23 cellular contexts compared by ENCODE assay signal in genomic region chr5:128236334-128236733, GRCh38.
DNase-seq lines count a peak whose midpoint lies in the region; ATAC-seq, FAIRE-seq and TF ChIP-seq lines count a peak whose summit lies in the region.
"Had no signal": no experiment of that assay in that cellular context is flagged by ENCODE, and none has a peak within 500 bp of the region (broad histone marks: within the 10 kb centered on the region; RNA-seq: fewer than 3 reads in every experiment).

No MANE protein-coding gene starts in this region.

- no peaks in the 10 kb centered on the region for H3K27me3 ChIP-seq in keratinocyte (ENCODE audit: control insufficient read depth, extremely low read depth, insufficient read depth, low read length)
- H3K27me3 ChIP-seq: BE2C; BLaER1 treated with 17β-estradiol and CSF1 and Interleukin-3, amounts not matched to agents 10 nM and 100 nM had no signal

- H3K4me1 Mint-ChIP-seq in T-helper 17 cell: peaks cover 2% of the 10 kb centered on the region
- H3K4me1 Mint-ChIP-seq: CD14-positive monocyte; CD4-positive, alpha-beta memory T cell had no signal

- no peak for ATAC-seq in T-helper 17 cell
- ATAC-seq: A549, HCT116 had no signal

- no peak overlapping the region for H3K27ac ChIP-seq in keratinocyte (ENCODE audit: control insufficient read depth, insufficient read depth, low read length)
- H3K27ac ChIP-seq: A549; BLaER1 treated with 17β-estradiol and CSF1 and Interleukin-3, amounts not matched to agents 10 nM and 100 nM had no signal

- TF ChIP-seq CTCF in epithelial cell of esophagus (IDR thresholded peaks at IDR 0.05; ENCODE audit: insufficient read depth, low read depth, low read length, missing control alignments) (no peak), keratinocyte (optimal IDR thresholded peaks at IDR 0.05 in 1 of 3, IDR thresholded peaks at IDR 0.05 in 1 of 3, conservative IDR thresholded peaks at IDR 0.05 in 1 of 3; ENCODE audit: extremely low read depth in 1 of 3, insufficient read depth in 2 of 3, low read length in 3 of 3) (no peak)

- H3K4me3 ChIP-seq in epithelial cell of esophagus (ENCODE audit: low read length) (no peak overlapping the region), keratinocyte (ENCODE audit: control insufficient read depth in 2 of 3, extremely low read depth in 1 of 3, insufficient read depth in 2 of 3, low read depth in 1 of 3, low read length in 3 of 3) (no peak overlapping the region)
- H3K4me3 ChIP-seq: A549; BLaER1 treated with 17β-estradiol and CSF1 and Interleukin-3, amounts not matched to agents 10 nM and 100 nM had no signal

- H3K36me3 ChIP-seq in keratinocyte (ENCODE audit: control insufficient read depth in 2 of 2, extremely low read depth in 1 of 2, insufficient read depth in 2 of 2, low read length in 2 of 2): no peaks in the 10 kb centered on the region
- H3K36me3 ChIP-seq: BE2C; BLaER1 treated with 17β-estradiol and CSF1 and Interleukin-3, amounts not matched to agents 10 nM and 100 nM had no signal

- H3K36me3 Mint-ChIP-seq in T-helper 17 cell (ENCODE audit: low read depth): no peaks in the 10 kb centered on the region
- H3K36me3 Mint-ChIP-seq: CD14-positive monocyte; CD4-positive, alpha-beta memory T cell had no signal

- no peaks in the 10 kb centered on the region for H3K79me2 ChIP-seq in keratinocyte (ENCODE audit: control insufficient read depth, insufficient read depth, low read length)

- FAIRE-seq in HTR-8/SVneo (lab: Jason Lieb, UNC) (peak; percentile 20), keratinocyte (lab: Jason Lieb, UNC) (peak; percentile 52)
- FAIRE-seq: A549, GM12891, H1 had no signal

- DNase-seq in HTR-8/SVneo (ENCODE audit: insufficient read length, low spot score): no peak
- peak; percentile 61 for DNase-seq in epithelial cell of esophagus (ENCODE audit: low read depth)
- no peak for DNase-seq in keratinocyte (ENCODE audit: low read depth, low spot score)
- no peak for DNase-seq in activated gamma-delta T cell (lab: John Stamatoyannopoulos, UW)
- DNase-seq in superior temporal gyrus (ENCODE audit: extremely low spot score): no peak
- DNase-seq in T-helper 17 cell: no peak
- DNase-seq: 8988T; ACHN; AML-193; BE2C; Calu3; CD4-positive, alpha-beta memory T cell; COR-L47; DMS53; DMS79 treated with DMSO at 0.1 percent for 48 hours; GF-D8; H7 had no signal

- no peak overlapping the region for H3K27ac Mint-ChIP-seq in T-helper 17 cell
- H3K27ac Mint-ChIP-seq: CD14-positive monocyte; CD4-positive, alpha-beta memory T cell had no signal

- no peaks in the 10 kb centered on the region for H4K20me1 ChIP-seq in keratinocyte (ENCODE audit: control insufficient read depth, extremely low read depth, insufficient read depth, low read length)
- H4K20me1 ChIP-seq: BLaER1 treated with 17β-estradiol and CSF1 and Interleukin-3, amounts not matched to agents 10 nM and 100 nM had no signal

- no peak overlapping the region for H2AFZ ChIP-seq in keratinocyte (ENCODE audit: control insufficient read depth, low read length)

- H3K4me2 ChIP-seq in keratinocyte (ENCODE audit: control insufficient read depth, extremely low read depth, insufficient read depth, low read depth, low read length): no peak overlapping the region
- H3K4me2 ChIP-seq: A549; BLaER1 treated with 17β-estradiol and CSF1 and Interleukin-3, amounts not matched to agents 10 nM and 100 nM had no signal

- dilution Hi-C loops in keratinocyte (cut with MboI; ENCODE audit: extremely low pct_ligation_motif_present, low sequenced_read_pairs): no loop called here

- peaks cover 27% of the 10 kb centered on the region for H3K27me3 Mint-ChIP-seq in T-helper 17 cell

- H3K9ac ChIP-seq in keratinocyte (ENCODE audit: control insufficient read depth, extremely low read depth, insufficient read depth, low read length): no peak overlapping the region
- H3K9ac ChIP-seq: BLaER1 treated with 17β-estradiol and CSF1 and Interleukin-3, amounts not matched to agents 10 nM and 100 nM had no signal

- H3K9me3 ChIP-seq in keratinocyte (ENCODE audit: control insufficient read depth, low read depth, low read length) (no peaks in the 10 kb centered on the region), T-helper 17 cell (ENCODE audit: control insufficient read depth, low read length, poor library complexity, severe bottlenecking) (no peaks in the 10 kb centered on the region)
- H3K9me3 ChIP-seq: A549; BE2C; BLaER1 treated with 17β-estradiol and CSF1 and Interleukin-3, amounts not matched to agents 10 nM and 100 nM had no signal

- H3K4me3 Mint-ChIP-seq in T-helper 17 cell: no peak overlapping the region
- H3K4me3 Mint-ChIP-seq: CD14-positive monocyte; CD4-positive, alpha-beta memory T cell had no signal

- H3K4me1 ChIP-seq in keratinocyte (ENCODE audit: control insufficient read depth, extremely low read depth, insufficient read depth, low read length): no peaks in the 10 kb centered on the region
- H3K4me1 ChIP-seq: A549; BE2C; BLaER1 treated with 17β-estradiol and CSF1 and Interleukin-3, amounts not matched to agents 10 nM and 100 nM had no signal

- no peaks in the 10 kb centered on the region for H3K9me1 ChIP-seq in keratinocyte (ENCODE audit: control insufficient read depth, extremely low read depth, insufficient read depth, low read length)
